ENCODE assay signal across 13 cellular contexts in the genomic region with DNA sequence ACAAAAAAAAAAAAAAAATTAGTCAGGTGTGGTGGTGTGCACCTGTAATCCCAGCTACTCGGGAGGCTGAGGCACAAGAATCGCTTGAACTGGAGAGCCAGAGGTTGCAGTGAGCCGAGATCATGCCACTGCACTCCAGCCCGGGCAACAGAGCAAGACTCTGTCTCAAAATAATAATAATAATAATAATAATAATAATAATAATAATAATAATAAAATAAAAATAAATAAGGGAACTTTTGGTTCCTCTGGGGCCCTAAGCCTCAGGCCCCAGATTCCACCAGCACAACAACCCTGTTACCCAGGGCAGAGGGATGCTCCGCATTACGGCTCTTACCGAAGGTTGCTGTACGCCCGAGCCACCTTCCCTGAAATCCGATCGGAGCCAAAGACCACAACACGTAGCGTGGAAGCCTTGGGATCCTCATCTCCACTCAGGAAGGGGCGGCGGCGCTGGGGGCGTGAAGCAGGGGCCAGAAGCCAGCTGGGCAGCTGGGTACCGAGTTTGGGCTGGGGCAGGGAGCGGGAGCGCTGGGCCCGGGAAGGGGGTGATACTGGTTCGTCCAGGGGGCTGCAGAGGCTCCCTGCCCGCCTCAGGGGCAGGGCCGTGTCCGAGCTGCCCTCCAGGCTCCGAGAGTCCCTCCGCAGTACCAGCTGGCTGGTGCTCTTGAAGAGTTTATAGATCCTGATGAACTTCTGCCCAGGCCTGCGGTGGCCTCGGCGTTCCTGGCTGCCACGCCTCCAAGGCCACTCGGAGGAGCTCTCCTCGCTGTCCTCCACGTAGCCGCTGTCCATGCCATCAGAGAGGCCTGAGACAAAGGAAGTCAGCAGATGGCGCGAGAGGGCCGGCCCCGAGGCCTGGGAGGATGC. TPM values are rescaled to one million over a fixed set of nuclear protein-coding genes. Genes with fewer than 3 reads are reported as not detected.
DNase-seq lines count a peak whose midpoint lies in the region; ATAC-seq and TF ChIP-seq lines count a peak whose summit lies in the region.
"Had no signal": no experiment of that assay in that cellular context is flagged by ENCODE, and none has a peak within 500 bp of the region (broad histone marks: within the 10 kb centered on the region; RNA-seq: fewer than 3 reads in every experiment).

No MANE protein-coding gene starts in this region.

- H3K4me3 ChIP-seq in AG10803 (ENCODE audit: low read length) (no peak overlapping the region), lower lobe of right lung (no peak overlapping the region), gastrocnemius medialis (no peak overlapping the region)
- H3K4me3 ChIP-seq: thoracic aorta had no signal

- TF ChIP-seq POLR2A in gastrocnemius medialis (IDR thresholded peaks at IDR 0.05), result no peak

- H3K27ac ChIP-seq in lower lobe of right lung (no peak overlapping the region), gastrocnemius medialis (no peak overlapping the region)
- H3K27ac ChIP-seq: thoracic aorta had no signal

- TF ChIP-seq CTCF in AG10803 (conservative IDR thresholded peaks at IDR 0.05; ENCODE audit: low read length) (peak; percentile 49), lower lobe of right lung (IDR thresholded peaks at IDR 0.05) (peak; percentile 15), gastrocnemius medialis (IDR thresholded peaks at IDR 0.05 in 4 of 5, conservative IDR thresholded peaks at IDR 0.05 in 1 of 5) (no peak)

- H3K27me3 ChIP-seq in lower lobe of right lung (ENCODE audit: low read depth) (no peaks in the 10 kb centered on the region), gastrocnemius medialis (no peaks in the 10 kb centered on the region)

- H3K36me3 ChIP-seq in lower lobe of right lung (peaks cover 44% of the 10 kb centered on the region), gastrocnemius medialis (no peaks in the 10 kb centered on the region)
- H3K36me3 ChIP-seq: thoracic aorta had no signal

- intact Hi-C loops in lower lobe of right lung (cut with DNase I) (no loop called here), gastrocnemius medialis (cut with DNase I; ENCODE audit: low total_unique reads) (no loop called here)

- H3K4me1 ChIP-seq in lower lobe of right lung, result no peaks in the 10 kb centered on the region
- H3K4me1 ChIP-seq in gastrocnemius medialis, result no peaks in the 10 kb centered on the region

- DNase-seq in AG10803 (ENCODE audit: low read depth) (peak; percentile 28), M059J (ENCODE audit: low read depth) (peak; percentile 62), dermis blood vessel endothelial cell (peak; percentile 25), lower lobe of right lung (no peak), gastrocnemius medialis (no peak), NK-92 (lab: John Stamatoyannopoulos, UW; ENCODE audit: unreplicated experiment) (no peak)
- no peak for DNase-seq in activated CD8-positive, alpha-beta memory T cell treated with anti-CD3 and anti-CD28 coated beads, Interleukin-2, amount 50 U/mL, for 4 hours
- DNase-seq: activated CD4-positive, CD25-positive, alpha-beta regulatory T cell; Calu3; central memory CD4-positive, alpha-beta T cell had no signal

- ATAC-seq in lower lobe of right lung (no peak), GM18511 (IDR thresholded peaks at IDR 0.05; ENCODE audit: unreplicated experiment) (no peak), gastrocnemius medialis (no peak)

- H3K9me3 ChIP-seq in lower lobe of right lung, result no peaks in the 10 kb centered on the region
- H3K9me3 ChIP-seq in gastrocnemius medialis, result no peaks in the 10 kb centered on the region
- H3K9me3 ChIP-seq: thoracic aorta had no signal

- in situ Hi-C loops in gastrocnemius medialis (cut with MboI; ENCODE audit: low sequenced_read_pairs in 4 of 4), result no loop called here

RNA-seq across cellular contexts. Expression of a gene that starts 20.6 kb away (rescaled TPM):
- total RNA-seq in M059J (2014; rRNA removed; shearing (Covaris generic)), result not detected in 2 replicates
- total RNA-seq in dermis blood vessel endothelial cell (not detected in 2 replicates), lower lobe of right lung (2.5 TPM), gastrocnemius medialis (under 1 TPM in 3 of 4 donors, not detected in 1; 0.09 to 0.24 (median 0.16) TPM)
- total RNA-seq: Calu3, kidney epithelial cell had no signal

Comparison
In these comparisons a context has a peak if more than half of its experiments do, and no peak if none do; other contexts are left out.
1. DNase-seq: peak in AG10803 (single experiment), M059J (single experiment) and dermis blood vessel endothelial cell (single experiment); none in lower lobe of right lung (single experiment), activated CD8-positive, alpha-beta memory T cell treated with anti-CD3 and anti-CD28 coated beads, Interleukin-2, amount 50 U/mL, for 4 hours (single experiment), gastrocnemius medialis (0 of 2) and NK-92 (single experiment).
2. CTCF ChIP-seq: peak in AG10803 (single experiment) and lower lobe of right lung (single experiment); none in gastrocnemius medialis (0 of 5).